In the genomic region with DNA sequence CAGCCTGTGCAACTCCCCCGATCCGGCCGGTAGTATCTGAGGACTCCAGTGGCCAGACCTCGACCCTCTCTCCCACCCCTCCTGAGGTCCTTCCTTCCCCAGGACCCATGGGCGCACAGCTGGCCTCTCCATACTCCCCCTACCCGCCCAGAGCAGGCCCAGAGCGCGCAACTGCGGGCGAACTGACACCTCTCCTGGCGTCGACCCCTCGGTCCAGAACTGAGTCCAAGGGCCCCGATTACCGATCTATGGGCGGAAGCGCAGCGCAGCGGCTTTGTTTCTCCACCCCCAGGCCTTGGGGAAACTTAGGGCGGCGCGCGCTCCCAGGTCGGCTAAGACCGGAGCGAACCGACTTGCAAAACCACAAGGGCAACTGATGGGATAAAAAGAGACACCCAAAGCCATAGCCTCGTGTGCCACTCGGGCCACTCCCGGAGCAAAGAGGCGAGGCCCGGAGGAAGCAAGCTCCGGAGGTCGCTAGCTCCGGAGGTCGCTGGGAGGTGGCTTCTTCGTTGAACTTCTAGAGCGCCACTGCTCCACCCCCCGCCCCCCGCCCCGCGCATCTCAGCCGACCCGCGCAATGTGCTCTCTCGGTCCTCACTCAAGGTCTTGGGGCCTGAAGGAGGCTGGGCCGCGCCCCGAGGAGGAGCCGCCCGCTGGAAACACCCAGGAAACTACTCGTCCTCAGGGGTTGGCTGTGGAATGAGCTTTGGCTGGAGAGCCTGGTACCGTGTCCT, we compare ENCODE assay signal across 19 cellular contexts. TPM values are rescaled to one million over a fixed set of nuclear protein-coding genes. Genes with fewer than 3 reads are reported as not detected.
A peak's percentile ranks its signal among the peaks of the same experiment; 100 is the strongest.
DNase-seq lines count a peak whose midpoint lies in the region; ATAC-seq, FAIRE-seq and TF ChIP-seq lines count a peak whose summit lies in the region.
"Had no signal": no experiment of that assay in that cellular context is flagged by ENCODE, and none has a peak within 500 bp of the region (broad histone marks: within the 10 kb centered on the region; RNA-seq: fewer than 3 reads in every experiment).

No MANE protein-coding gene starts in this region.

- no peaks in the 10 kb centered on the region for H3K36me3 Mint-ChIP-seq in activated naive CD8-positive, alpha-beta T cell treated with anti-CD3 and anti-CD28 coated beads, Interleukin-2, amount 10 ng/mL, durations not matched to agents 7 days and 5 days
- no peaks in the 10 kb centered on the region for H3K36me3 Mint-ChIP-seq in activated naive CD8-positive, alpha-beta T cell treated with anti-CD3 and anti-CD28 coated beads for 36 hours
- no peaks in the 10 kb centered on the region for H3K36me3 Mint-ChIP-seq in astrocyte (ENCODE audit: low read depth, unreplicated experiment)
- no peaks in the 10 kb centered on the region for H3K36me3 Mint-ChIP-seq in activated T-helper 17 cell treated with anti-CD3 and anti-CD28 coated beads, Interleukin-2, amount 50 U/mL, for 72 hours (ENCODE audit: low read depth)
- H3K36me3 Mint-ChIP-seq: natural killer cell had no signal

- H4K8ac ChIP-seq in mesendoderm (ENCODE audit: low read depth, low read length) = no peak overlapping the region

- no peaks in the 10 kb centered on the region for H4K20me1 ChIP-seq in astrocyte (ENCODE audit: insufficient read depth, low read length)

- H3K4me3 Mint-ChIP-seq in activated naive CD8-positive, alpha-beta T cell treated with anti-CD3 and anti-CD28 coated beads, Interleukin-2, amount 10 ng/mL, durations not matched to agents 7 days and 5 days = no peak overlapping the region
- no peak overlapping the region for H3K4me3 Mint-ChIP-seq in activated naive CD8-positive, alpha-beta T cell treated with anti-CD3 and anti-CD28 coated beads for 36 hours
- H3K4me3 Mint-ChIP-seq in astrocyte (ENCODE audit: unreplicated experiment) = no peak overlapping the region
- no peak overlapping the region for H3K4me3 Mint-ChIP-seq in activated T-helper 17 cell treated with anti-CD3 and anti-CD28 coated beads, Interleukin-2, amount 50 U/mL, for 72 hours
- H3K4me3 Mint-ChIP-seq: activated CD4-positive, alpha-beta T cell treated with anti-CD3 and anti-CD28 coated beads, Interleukin-2, amount 10 ng/mL, durations not matched to agents 7 days and 5 days; natural killer cell had no signal

- POLR2A ChIA-PET in activated naive CD8-positive, alpha-beta T cell treated with anti-CD3 and anti-CD28 coated beads, Interleukin-2, amount 10 ng/mL, durations not matched to agents 7 days and 5 days (lab: Charles Lee) = no interaction called here

- no peak overlapping the region for H3K18ac ChIP-seq in mesendoderm (ENCODE audit: low read length)

- no peak overlapping the region for H3K4me3 ChIP-seq in astrocyte (ENCODE audit: insufficient read depth, low read depth, low read length)
- no peak overlapping the region for H3K4me3 ChIP-seq in mesendoderm (ENCODE audit: low read length)
- peak overlapping the region in 1 of 8 donors; percentile 19 for H3K4me3 ChIP-seq in spleen
- no peak overlapping the region for H3K4me3 ChIP-seq in adrenal gland

- TF ChIP-seq CTCF in astrocyte (IDR thresholded peaks at IDR 0.05; ENCODE audit: insufficient read depth, low read depth, low read length) (no peak), spleen (IDR thresholded peaks at IDR 0.05 in 8 of 11, conservative IDR thresholded peaks at IDR 0.05 in 3 of 11) (no peak), adrenal gland (IDR thresholded peaks at IDR 0.05) (no peak)

- peak; percentile 22 for DNase-seq in activated naive CD8-positive, alpha-beta T cell treated with anti-CD3 and anti-CD28 coated beads, Interleukin-2, amount 10 ng/mL, durations not matched to agents 7 days and 5 days
- no peak for DNase-seq in activated naive CD8-positive, alpha-beta T cell treated with anti-CD3 and anti-CD28 coated beads for 36 hours
- DNase-seq in astrocyte (ENCODE audit: low read depth) = no peak
- no peak for DNase-seq in mesendoderm
- DNase-seq in spleen = peak; percentile 69
- DNase-seq in adrenal gland = no peak
- DNase-seq in SW480 (ENCODE audit: low spot score) = no peak
- DNase-seq: activated CD4-positive, alpha-beta T cell treated with anti-CD3 and anti-CD28 coated beads, Interleukin-2, amount 10 ng/mL, durations not matched to agents 7 days and 5 days; effector memory CD4-positive, alpha-beta T cell; foreskin fibroblast; GOT3; Kasumi-1; natural killer cell; NCI-H187; NCI-H524 treated with DMSO at 0.1 percent for 48 hours; T-helper 17 cell had no signal

- no CpG with 5 or more reads among the region's 53 CpGs for WGBS in mesendoderm (ENCODE audit: extremely low coverage, insufficient coverage, low lambda C conversion rate)
- 2 to 3% (median 2%) methylated on average over 52 to 53 of the region's 53 CpGs for WGBS in spleen, 5 donors
- 1 to 3% (median 2%) methylated on average over 10 to 53 of the region's 53 CpGs for WGBS in adrenal gland, 4 donors

- H2BK5ac ChIP-seq in mesendoderm (ENCODE audit: low read length) = no peak overlapping the region

- TF ChIP-seq POLR2A in spleen (IDR thresholded peaks at IDR 0.05) (no peak), adrenal gland (IDR thresholded peaks at IDR 0.05) (no peak)

- H3K9me3 ChIP-seq in astrocyte (ENCODE audit: insufficient read depth, low read depth, low read length) (no peaks in the 10 kb centered on the region), spleen (no peaks in the 10 kb centered on the region), adrenal gland (replicated peaks in 1 of 3) (no peaks in the 10 kb centered on the region)

- H3K9me3 Mint-ChIP-seq in activated naive CD8-positive, alpha-beta T cell treated with anti-CD3 and anti-CD28 coated beads, Interleukin-2, amount 10 ng/mL, durations not matched to agents 7 days and 5 days = no peaks in the 10 kb centered on the region
- no peaks in the 10 kb centered on the region for H3K9me3 Mint-ChIP-seq in activated naive CD8-positive, alpha-beta T cell treated with anti-CD3 and anti-CD28 coated beads for 36 hours
- peaks cover 11% of the 10 kb centered on the region for H3K9me3 Mint-ChIP-seq in astrocyte (ENCODE audit: unreplicated experiment)
- H3K9me3 Mint-ChIP-seq in activated T-helper 17 cell treated with anti-CD3 and anti-CD28 coated beads, Interleukin-2, amount 50 U/mL, for 72 hours = no peaks in the 10 kb centered on the region
- H3K9me3 Mint-ChIP-seq: activated CD4-positive, alpha-beta T cell treated with anti-CD3 and anti-CD28 coated beads, Interleukin-2, amount 10 ng/mL, durations not matched to agents 7 days and 5 days; natural killer cell had no signal

- no peak overlapping the region for H3K56ac ChIP-seq in mesendoderm (ENCODE audit: low read length)

- peaks cover 94% of the 10 kb centered on the region for H3K27me3 Mint-ChIP-seq in activated naive CD8-positive, alpha-beta T cell treated with anti-CD3 and anti-CD28 coated beads, Interleukin-2, amount 10 ng/mL, durations not matched to agents 7 days and 5 days
- peaks cover 95% of the 10 kb centered on the region for H3K27me3 Mint-ChIP-seq in activated naive CD8-positive, alpha-beta T cell treated with anti-CD3 and anti-CD28 coated beads for 36 hours
- H3K27me3 Mint-ChIP-seq in astrocyte (ENCODE audit: low read depth, unreplicated experiment) = peaks cover 88% of the 10 kb centered on the region
- H3K27me3 Mint-ChIP-seq in activated T-helper 17 cell treated with anti-CD3 and anti-CD28 coated beads, Interleukin-2, amount 50 U/mL, for 72 hours = peaks cover 70% of the 10 kb centered on the region

- H3K79me1 ChIP-seq in mesendoderm (ENCODE audit: low read length) = no peaks in the 10 kb centered on the region

- H2AFZ ChIP-seq in astrocyte (ENCODE audit: low read depth, low read length) = no peak overlapping the region

- ATAC-seq in activated naive CD8-positive, alpha-beta T cell treated with anti-CD3 and anti-CD28 coated beads, Interleukin-2, amount 10 ng/mL, durations not matched to agents 7 days and 5 days (ENCODE audit: low read depth) = no peak
- ATAC-seq in activated T-helper 17 cell treated with anti-CD3 and anti-CD28 coated beads, Interleukin-2, amount 50 U/mL, for 72 hours (replicated peaks) = no peak
- ATAC-seq: natural killer cell, T-helper 17 cell had no signal

- intact Hi-C loops in spleen (cut with DNase I; ENCODE audit: low total_unique reads) = no loop called here
- intact Hi-C loops in adrenal gland (cut with DNase I) = no loop called here

- H2BK120ac ChIP-seq in mesendoderm (ENCODE audit: low read depth, low read length) = no peak overlapping the region

- H4K5ac ChIP-seq in mesendoderm (ENCODE audit: low read length) = no peak overlapping the region

- no peak overlapping the region for H3K4ac ChIP-seq in mesendoderm (ENCODE audit: low read depth, low read length)

- H3K23ac ChIP-seq in mesendoderm (ENCODE audit: low read length) = no peak overlapping the region

- peaks cover 95% of the 10 kb centered on the region for H3K27me3 ChIP-seq in astrocyte (ENCODE audit: insufficient read depth, low read length)
- peaks cover 88% of the 10 kb centered on the region for H3K27me3 ChIP-seq in mesendoderm (ENCODE audit: insufficient read depth, low read length, poor library complexity)
- H3K27me3 ChIP-seq in spleen (replicated peaks in 1 of 7) = peaks cover 8 to 100% (median 93%) of the 10 kb centered on the region in 7 donors
- peaks cover 93% of the 10 kb centered on the region for H3K27me3 ChIP-seq in adrenal gland

- peaks cover 11% of the 10 kb centered on the region for H3K4me1 Mint-ChIP-seq in activated naive CD8-positive, alpha-beta T cell treated with anti-CD3 and anti-CD28 coated beads, Interleukin-2, amount 10 ng/mL, durations not matched to agents 7 days and 5 days
- peaks cover 11% of the 10 kb centered on the region for H3K4me1 Mint-ChIP-seq in activated naive CD8-positive, alpha-beta T cell treated with anti-CD3 and anti-CD28 coated beads for 36 hours
- no peaks in the 10 kb centered on the region for H3K4me1 Mint-ChIP-seq in astrocyte (ENCODE audit: low read depth, unreplicated experiment)
- peaks cover 5% of the 10 kb centered on the region for H3K4me1 Mint-ChIP-seq in activated T-helper 17 cell treated with anti-CD3 and anti-CD28 coated beads, Interleukin-2, amount 50 U/mL, for 72 hours

- H3K9ac ChIP-seq in astrocyte (ENCODE audit: low read length) = no peak overlapping the region
- no peak overlapping the region for H3K9ac ChIP-seq in mesendoderm (ENCODE audit: low read length)

- no peak overlapping the region for H2AK5ac ChIP-seq in mesendoderm (ENCODE audit: low read length)

- no peak overlapping the region for H3K27ac ChIP-seq in astrocyte (ENCODE audit: low read depth, low read length)
- no peak overlapping the region for H3K27ac ChIP-seq in mesendoderm (ENCODE audit: low read depth, low read length)
- no peak overlapping the region for H3K27ac ChIP-seq in spleen
- H3K27ac ChIP-seq in adrenal gland = no peak overlapping the region
- H3K27ac ChIP-seq: RWPE1 had no signal

- FAIRE-seq in astrocyte (lab: Jason Lieb, UNC) = no peak

- H2BK15ac ChIP-seq in mesendoderm (replicated peaks; ENCODE audit: low read depth) = no peak overlapping the region

- H3K79me2 ChIP-seq in astrocyte (ENCODE audit: insufficient read depth, low read length) = no peaks in the 10 kb centered on the region
- no peaks in the 10 kb centered on the region for H3K79me2 ChIP-seq in mesendoderm (ENCODE audit: control insufficient read depth, insufficient read depth, low read length)

- peak overlapping the region; percentile 41 for H3K4me2 ChIP-seq in astrocyte (ENCODE audit: low read length)
- H3K4me2 ChIP-seq in mesendoderm (ENCODE audit: low read length) = peak overlapping the region; percentile 16

- no peak overlapping the region for H3K27ac Mint-ChIP-seq in activated naive CD8-positive, alpha-beta T cell treated with anti-CD3 and anti-CD28 coated beads, Interleukin-2, amount 10 ng/mL, durations not matched to agents 7 days and 5 days
- no peak overlapping the region for H3K27ac Mint-ChIP-seq in activated naive CD8-positive, alpha-beta T cell treated with anti-CD3 and anti-CD28 coated beads for 36 hours
- H3K27ac Mint-ChIP-seq in astrocyte (ENCODE audit: unreplicated experiment) = no peak overlapping the region
- H3K27ac Mint-ChIP-seq in activated T-helper 17 cell treated with anti-CD3 and anti-CD28 coated beads, Interleukin-2, amount 50 U/mL, for 72 hours = no peak overlapping the region
- H3K27ac Mint-ChIP-seq: activated CD4-positive, alpha-beta T cell treated with anti-CD3 and anti-CD28 coated beads, Interleukin-2, amount 10 ng/mL, durations not matched to agents 7 days and 5 days; natural killer cell; T-helper 17 cell had no signal

- H3K4me1 ChIP-seq in astrocyte (ENCODE audit: insufficient read depth, low read length) = peaks cover 14% of the 10 kb centered on the region
- no peaks in the 10 kb centered on the region for H3K4me1 ChIP-seq in mesendoderm (ENCODE audit: control insufficient read depth, low read depth, low read length)
- peaks cover 2 to 38% (median 24%) of the 10 kb centered on the region in 6 donors for H3K4me1 ChIP-seq in spleen
- H3K4me1 ChIP-seq in adrenal gland (replicated peaks in 1 of 2) = peaks cover 8 to 16% of the 10 kb centered on the region in 2 donors

- H3K36me3 ChIP-seq in astrocyte (ENCODE audit: insufficient read depth, low read length) (no peaks in the 10 kb centered on the region), mesendoderm (ENCODE audit: control insufficient read depth, insufficient read depth, low read length) (no peaks in the 10 kb centered on the region), spleen (no peaks in the 10 kb centered on the region), adrenal gland (replicated peaks in 1 of 2) (no peaks in the 10 kb centered on the region)

RNA-seq across cellular contexts. Expression of a gene that starts 9.8 kb away (rescaled TPM):
- not detected for total RNA-seq in activated naive CD8-positive, alpha-beta T cell treated with anti-CD3 and anti-CD28 coated beads, Interleukin-2, amount 10 ng/mL, durations not matched to agents 7 days and 5 days
- total RNA-seq in activated naive CD8-positive, alpha-beta T cell treated with anti-CD3 and anti-CD28 coated beads for 36 hours = not detected
- total RNA-seq in astrocyte = not detected in 2 replicates
- not detected for polyA plus RNA-seq in mesendoderm (2013, experiment 1 of 2)
- polyA plus RNA-seq in mesendoderm (2013, experiment 2 of 2) = 0.01 TPM
- under 1 TPM in 1 of 7 donors, not detected in 6; 0.11 TPM for total RNA-seq in spleen
- not detected for polyA plus RNA-seq in spleen
- not detected for total RNA-seq in activated T-helper 17 cell treated with anti-CD3 and anti-CD28 coated beads, Interleukin-2, amount 50 U/mL, for 72 hours
- total RNA-seq in adrenal gland = not detected
- polyA plus RNA-seq in adrenal gland = under 1 TPM in 1 of 3 donors, not detected in 2; 0.03 TPM
- total RNA-seq: activated CD4-positive, alpha-beta T cell treated with anti-CD3 and anti-CD28 coated beads, Interleukin-2, amount 10 ng/mL, durations not matched to agents 7 days and 5 days; natural killer cell; T-helper 17 cell had no signal
- polyA plus RNA-seq: AG04450 had no signal

Comparison
In these comparisons a context has a peak if more than half of its experiments do, and no peak if none do; other contexts are left out.
1. DNase-seq: peak in activated naive CD8-positive, alpha-beta T cell treated with anti-CD3 and anti-CD28 coated beads, Interleukin-2, amount 10 ng/mL, durations not matched to agents 7 days and 5 days (single experiment) and spleen (single experiment); none in activated naive CD8-positive, alpha-beta T cell treated with anti-CD3 and anti-CD28 coated beads for 36 hours (single experiment), astrocyte (single experiment), mesendoderm (single experiment), adrenal gland (0 of 7) and SW480 (single experiment).